ENCODE assay signal across 33 cellular contexts in the genomic region with DNA sequence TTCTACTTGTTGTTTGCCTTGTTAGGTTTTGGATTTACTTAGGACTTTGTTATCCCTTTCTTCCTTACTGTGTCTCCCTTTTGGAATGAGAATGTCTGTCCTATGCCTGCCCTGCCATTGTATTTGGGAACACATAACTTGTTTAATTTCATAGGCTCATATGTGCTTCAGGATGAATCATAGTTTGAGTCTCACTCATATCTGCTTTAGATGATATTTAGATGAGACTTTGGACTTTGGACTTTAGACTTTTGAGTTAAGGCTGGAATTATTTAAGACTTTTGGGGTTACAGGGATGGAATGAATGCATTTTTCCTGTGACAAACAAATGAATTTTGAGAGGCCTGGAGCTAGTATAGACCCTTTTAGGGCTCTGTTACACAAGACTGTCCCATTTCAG.
"Had no signal": no experiment of that assay in that cellular context is flagged by ENCODE, and none has a peak within 500 bp of the region (broad histone marks: within the 10 kb centered on the region; RNA-seq: fewer than 3 reads in every experiment).

No MANE protein-coding gene starts in this region.

- H3K27me3 Mint-ChIP-seq: activated naive CD8-positive, alpha-beta T cell treated with anti-CD3 and anti-CD28 coated beads for 36 hours had no signal

- H3K9me3 ChIP-seq: ascending aorta, Peyer's patch had no signal

- H3K27ac ChIP-seq: ascending aorta, cardiac muscle cell, Peyer's patch, RWPE1 had no signal

- H3K27ac Mint-ChIP-seq: activated CD4-positive, alpha-beta T cell treated with anti-CD3 and anti-CD28 coated beads, Interleukin-2, amount 10 ng/mL, durations not matched to agents 24 days and 14 days; activated CD8-positive, alpha-beta T cell treated with anti-CD3 and anti-CD28 coated beads for 36 hours; activated naive CD8-positive, alpha-beta T cell treated with anti-CD3 and anti-CD28 coated beads for 36 hours; activated T-cell treated with anti-CD3 and anti-CD28 coated beads, Interleukin-2, amount 50 U/mL, for 72 hours; activated T-helper 17 cell treated with anti-CD3 and anti-CD28 coated beads, Interleukin-2, amount 50 U/mL, for 72 hours had no signal

- H3K4me3 Mint-ChIP-seq: activated CD4-positive, alpha-beta T cell treated with anti-CD3 and anti-CD28 coated beads, Interleukin-2, amount 10 ng/mL, durations not matched to agents 24 days and 14 days; activated CD8-positive, alpha-beta T cell treated with anti-CD3 and anti-CD28 coated beads for 36 hours; activated naive CD8-positive, alpha-beta T cell treated with anti-CD3 and anti-CD28 coated beads for 36 hours; activated T-cell treated with anti-CD3 and anti-CD28 coated beads, Interleukin-2, amount 50 U/mL, for 72 hours; activated T-helper 17 cell treated with anti-CD3 and anti-CD28 coated beads, Interleukin-2, amount 50 U/mL, for 72 hours; central memory CD8-positive, alpha-beta T cell had no signal

- H3K9me3 Mint-ChIP-seq: activated CD4-positive, alpha-beta T cell treated with anti-CD3 and anti-CD28 coated beads, Interleukin-2, amount 10 ng/mL, durations not matched to agents 24 days and 14 days; activated CD8-positive, alpha-beta T cell treated with anti-CD3 and anti-CD28 coated beads for 36 hours; activated naive CD8-positive, alpha-beta T cell treated with anti-CD3 and anti-CD28 coated beads for 36 hours; activated T-cell treated with anti-CD3 and anti-CD28 coated beads, Interleukin-2, amount 50 U/mL, for 72 hours; activated T-helper 17 cell treated with anti-CD3 and anti-CD28 coated beads, Interleukin-2, amount 50 U/mL, for 72 hours; central memory CD8-positive, alpha-beta T cell had no signal

- H3K36me3 ChIP-seq: ascending aorta, cardiac muscle cell, Peyer's patch had no signal

- H3K4me3 ChIP-seq: ascending aorta, cardiac muscle cell, Peyer's patch had no signal

- H3K36me3 Mint-ChIP-seq: activated naive CD8-positive, alpha-beta T cell treated with anti-CD3 and anti-CD28 coated beads for 36 hours had no signal

- H3K4me1 Mint-ChIP-seq: activated CD4-positive, alpha-beta T cell treated with anti-CD3 and anti-CD28 coated beads, Interleukin-2, amount 10 ng/mL, durations not matched to agents 24 days and 14 days; activated naive CD8-positive, alpha-beta T cell treated with anti-CD3 and anti-CD28 coated beads for 36 hours; activated T-helper 17 cell treated with anti-CD3 and anti-CD28 coated beads, Interleukin-2, amount 50 U/mL, for 72 hours; central memory CD8-positive, alpha-beta T cell had no signal

- DNase-seq: activated CD4-positive, alpha-beta T cell treated with anti-CD3 and anti-CD28 coated beads, Interleukin-2, amount 10 ng/mL, durations not matched to agents 24 days and 14 days; activated CD4-positive, alpha-beta T cell treated with anti-CD3 and anti-CD28 coated beads, Interleukin-2, amount 50 U/mL, for 4 hours; activated CD8-positive, alpha-beta T cell treated with anti-CD3 and anti-CD28 coated beads for 36 hours; activated effector memory CD4-positive, alpha-beta T cell treated with anti-CD3 and anti-CD28 coated beads, Interleukin-2, amount 50 U/mL, for 16 hours; activated naive CD4-positive, alpha-beta T cell; activated naive CD4-positive, alpha-beta T cell treated with anti-CD3 and anti-CD28 coated beads, Interleukin-2, amount 50 U/mL, for 16 hours; activated naive CD8-positive, alpha-beta T cell treated with anti-CD3 and anti-CD28 coated beads for 36 hours; activated T-cell treated with anti-CD3 and anti-CD28 coated beads, Interleukin-2, amount 50 U/mL, for 1 hour; activated T-cell treated with anti-CD3 and anti-CD28 coated beads, Interleukin-2, amount 50 U/mL, for 72 hours; Kasumi-1; MM.1S; NCI-H1092 treated with DMSO at 0.1 percent for 48 hours; NCI-H1417; NCI-H146; NCI-H187; NCI-H2029 treated with DMSO at 0.1 percent for 48 hours; NCI-H2107; NCI-H2171; NCI-H510A; NCI-H526; NCI-H748 treated with DMSO at 0.1 percent for 48 hours; NK-92 treated with Interleukin-12 subunit alpha and Interleukin-12 subunit beta, amount 100 ng/mL, for 24 hours; PC-3; Peyer's patch; SIG-M5; SW 1271; T1000 had no signal

- ATAC-seq: activated CD8-positive, alpha-beta T cell treated with anti-CD3 and anti-CD28 coated beads for 36 hours; activated T-cell treated with anti-CD3 and anti-CD28 coated beads, Interleukin-2, amount 50 U/mL, for 72 hours; activated T-helper 17 cell treated with anti-CD3 and anti-CD28 coated beads, Interleukin-2, amount 50 U/mL, for 72 hours; PC-3; Right ventricle myocardium inferior had no signal
